Comparison of ENCODE assay signal across 8 cellular contexts in the genomic region with DNA sequence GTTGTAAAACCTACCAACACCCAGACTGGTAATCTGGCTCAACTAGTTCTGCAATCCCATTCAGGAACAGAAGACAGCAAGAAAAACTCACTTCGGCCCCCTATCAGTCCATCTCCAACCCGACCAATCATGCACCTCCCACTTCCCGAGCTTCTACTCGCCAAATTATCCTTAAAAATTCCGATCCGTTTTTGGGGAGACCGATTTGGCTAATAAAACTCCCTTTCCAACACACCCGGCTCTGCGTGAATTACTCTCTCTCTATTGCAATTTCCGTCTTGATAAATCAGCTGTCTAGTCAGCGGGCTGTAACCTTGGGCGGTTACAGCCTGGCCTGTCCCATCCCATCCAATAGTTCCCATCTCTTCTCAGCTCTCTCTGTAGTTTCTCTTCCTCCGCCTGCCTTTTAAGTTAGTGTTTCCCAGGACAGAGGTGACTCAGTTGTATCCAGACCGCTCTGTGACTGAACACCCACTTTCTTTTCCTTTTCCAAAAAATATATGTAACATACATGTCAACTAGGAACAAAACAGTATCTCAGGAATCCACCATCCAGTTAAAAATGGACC. TPM values are rescaled to one million over a fixed set of nuclear protein-coding genes. Genes with fewer than 3 reads are reported as not detected.
DNase-seq lines count a peak whose midpoint lies in the region; ATAC-seq and TF ChIP-seq lines count a peak whose summit lies in the region.

No MANE protein-coding gene starts in this region.

- H3K27me3 ChIP-seq in H7 (ENCODE audit: control insufficient read depth, insufficient read depth, low read length): no peaks in the 10 kb centered on the region
- H3K27me3 ChIP-seq in cardiac muscle cell: no peaks in the 10 kb centered on the region

- ATAC-seq in activated naive CD8-positive, alpha-beta T cell treated with anti-CD3 and anti-CD28 coated beads, Interleukin-2, amount 10 ng/mL, durations not matched to agents 7 days and 5 days (ENCODE audit: low read depth): peak; percentile 17
- ATAC-seq in HG02884 (IDR thresholded peaks at IDR 0.05; ENCODE audit: unreplicated experiment): no peak

- H3K27me3 Mint-ChIP-seq in activated naive CD8-positive, alpha-beta T cell treated with anti-CD3 and anti-CD28 coated beads, Interleukin-2, amount 10 ng/mL, durations not matched to agents 7 days and 5 days: no peaks in the 10 kb centered on the region
- peaks cover 12% of the 10 kb centered on the region for H3K27me3 Mint-ChIP-seq in progenitor cell of endocrine pancreas

- TF ChIP-seq CTCF in cardiac muscle cell (IDR thresholded peaks at IDR 0.05; ENCODE audit: low read depth, low read length) (no peak), progenitor cell of endocrine pancreas (IDR thresholded peaks at IDR 0.05; ENCODE audit: unreplicated experiment) (no peak)

- peaks cover 17% of the 10 kb centered on the region for H3K36me3 Mint-ChIP-seq in activated naive CD8-positive, alpha-beta T cell treated with anti-CD3 and anti-CD28 coated beads, Interleukin-2, amount 10 ng/mL, durations not matched to agents 7 days and 5 days
- H3K36me3 Mint-ChIP-seq in progenitor cell of endocrine pancreas (ENCODE audit: insufficient read depth): peaks cover 3% of the 10 kb centered on the region

- peak overlapping the region; percentile 96 for H3K4me3 Mint-ChIP-seq in activated naive CD8-positive, alpha-beta T cell treated with anti-CD3 and anti-CD28 coated beads, Interleukin-2, amount 10 ng/mL, durations not matched to agents 7 days and 5 days
- peak overlapping the region; percentile 83 for H3K4me3 Mint-ChIP-seq in progenitor cell of endocrine pancreas (ENCODE audit: low read depth)

- no peaks in the 10 kb centered on the region for H3K9me3 ChIP-seq in cardiac muscle cell (ENCODE audit: low read depth)

- DNase-seq in NCI-H446 treated with DMSO at 0.1 percent for 48 hours (lab: John Stamatoyannopoulos, UW) (peak; percentile 10), NCI-H446 (lab: John Stamatoyannopoulos, UW) (no peak), H7 (peak; percentile 49), NAMALWA (ENCODE audit: low spot score) (peak; percentile 59), cardiac muscle cell (ENCODE audit: low read depth in 1 of 2, low spot score in 1 of 2) (peak; percentile 10 to 68), progenitor cell of endocrine pancreas (ENCODE audit: low spot score, unreplicated experiment) (no peak)
- DNase-seq in activated naive CD8-positive, alpha-beta T cell treated with anti-CD3 and anti-CD28 coated beads, Interleukin-2, amount 10 ng/mL, durations not matched to agents 7 days and 5 days: no peak

- H3K9me3 Mint-ChIP-seq in activated naive CD8-positive, alpha-beta T cell treated with anti-CD3 and anti-CD28 coated beads, Interleukin-2, amount 10 ng/mL, durations not matched to agents 7 days and 5 days: no peaks in the 10 kb centered on the region
- no peaks in the 10 kb centered on the region for H3K9me3 Mint-ChIP-seq in progenitor cell of endocrine pancreas (ENCODE audit: low read depth)

- peak overlapping the region; percentile 99 for H3K27ac ChIP-seq in cardiac muscle cell

- peaks cover 2% of the 10 kb centered on the region; the same call in 1 of the 2 replicates for H3K36me3 ChIP-seq in H7 (replicated peaks; ENCODE audit: control insufficient read depth, insufficient read depth, low read length)
- H3K36me3 ChIP-seq in cardiac muscle cell: no peaks in the 10 kb centered on the region

- peaks cover 40% of the 10 kb centered on the region for H3K4me1 Mint-ChIP-seq in activated naive CD8-positive, alpha-beta T cell treated with anti-CD3 and anti-CD28 coated beads, Interleukin-2, amount 10 ng/mL, durations not matched to agents 7 days and 5 days
- peaks cover 41% of the 10 kb centered on the region for H3K4me1 Mint-ChIP-seq in progenitor cell of endocrine pancreas (ENCODE audit: low read depth)

- peak overlapping the region; percentile 92 for H3K27ac Mint-ChIP-seq in activated naive CD8-positive, alpha-beta T cell treated with anti-CD3 and anti-CD28 coated beads, Interleukin-2, amount 10 ng/mL, durations not matched to agents 7 days and 5 days
- peak overlapping the region; percentile 98 for H3K27ac Mint-ChIP-seq in progenitor cell of endocrine pancreas

- POLR2A ChIA-PET in activated naive CD8-positive, alpha-beta T cell treated with anti-CD3 and anti-CD28 coated beads, Interleukin-2, amount 10 ng/mL, durations not matched to agents 7 days and 5 days (lab: Charles Lee): interaction anchor here (0.6 to 5.2 kb wide), 20 partner anchors 11 to 437 kb away, joined by 3 to 36 read pairs (median 4); a partner anchor contains a TSS

- peaks cover 7% of the 10 kb centered on the region for H3K4me1 ChIP-seq in cardiac muscle cell (ENCODE audit: low read depth)

- H3K4me3 ChIP-seq in H7 (ENCODE audit: insufficient read depth, low read depth, low read length) (peak overlapping the region; percentile 87), cardiac muscle cell (peak overlapping the region; percentile 69)

RNA-seq across cellular contexts. Expression of a gene that starts 0.8 kb away (rescaled TPM):
- 20.1 and 20.4 TPM in 2 replicates for total RNA-seq in H7 (2014; rRNA removed; shearing (Covaris generic))
- total RNA-seq in activated naive CD8-positive, alpha-beta T cell treated with anti-CD3 and anti-CD28 coated beads, Interleukin-2, amount 10 ng/mL, durations not matched to agents 7 days and 5 days: 10 to 100 TPM; 55.9 to 63.5 TPM
- 38.3 and 61.2 TPM in 2 replicates for total RNA-seq in cardiac muscle cell
- 44.5 and 47.7 TPM in 2 replicates for polyA plus RNA-seq in cardiac muscle cell
- total RNA-seq in progenitor cell of endocrine pancreas: 57.0 and 61.2 TPM in 2 replicates

Comparison
In these comparisons a context has a peak if more than half of its experiments do, and no peak if none do; other contexts are left out.
1. DNase-seq: peak in NCI-H446 treated with DMSO at 0.1 percent for 48 hours (single experiment), H7 (single experiment), NAMALWA (single experiment) and cardiac muscle cell (2 of 2); none in NCI-H446 (0 of 2), activated naive CD8-positive, alpha-beta T cell treated with anti-CD3 and anti-CD28 coated beads, Interleukin-2, amount 10 ng/mL, durations not matched to agents 7 days and 5 days (single experiment) and progenitor cell of endocrine pancreas (single experiment).